In the genomic region with DNA sequence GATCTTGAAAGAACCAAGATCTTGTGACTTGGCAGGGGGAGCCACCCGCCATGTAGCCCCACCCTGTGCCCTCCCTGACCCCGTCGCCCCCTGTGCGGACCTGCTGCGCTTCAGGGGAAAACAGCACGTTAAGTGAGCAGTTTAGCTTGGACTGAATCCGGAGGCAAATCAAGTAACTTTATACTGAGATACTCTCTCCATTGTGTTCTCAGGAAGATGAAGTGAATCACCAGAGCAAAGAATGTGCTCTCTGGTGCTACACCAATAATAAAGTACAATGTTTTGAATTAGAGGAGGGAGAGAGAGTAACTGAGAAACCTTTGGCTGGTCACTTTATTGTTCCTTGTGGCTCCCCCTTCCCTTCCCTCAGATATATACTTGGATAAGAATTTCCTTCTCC, we compare ENCODE assay signal across 1 cellular context.
TF ChIP-seq lines count a peak whose summit lies in the region.

No MANE protein-coding gene starts in this region.

TF ChIP-seq in HepG2, 621 proteins besides CTCF, POLR2A, EP300 and RAD21:
- no peak for TF ChIP-seq ZFP90 (CRISPR knock-in tag; IDR thresholded peaks at IDR 0.05; ENCODE audit: borderline replicate concordance)
- TF ChIP-seq IKZF4 (CRISPR knock-in tag; IDR thresholded peaks at IDR 0.05; ENCODE audit: borderline replicate concordance, low read depth, not compliant biosample characterization), result no peak
- TF ChIP-seq, protein P1, sequence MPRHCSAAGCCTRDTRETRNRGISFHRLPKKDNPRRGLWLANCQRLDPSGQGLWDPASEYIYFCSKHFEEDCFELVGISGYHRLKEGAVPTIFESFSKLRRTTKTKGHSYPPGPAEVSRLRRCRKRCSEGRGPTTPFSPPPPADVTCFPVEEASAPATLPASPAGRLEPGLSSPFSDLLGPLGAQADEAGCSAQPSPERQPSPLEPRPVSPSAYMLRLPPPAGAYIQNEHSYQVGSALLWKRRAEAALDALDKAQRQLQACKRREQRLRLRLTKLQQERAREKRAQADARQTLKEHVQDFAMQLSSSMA (CRISPR knock-in tag; IDR thresholded peaks at IDR 0.05), result no peak
- no peak for TF ChIP-seq GFI1 (CRISPR knock-in tag; IDR thresholded peaks at IDR 0.05; ENCODE audit: borderline replicate concordance)
TF ChIP-seq in HepG2: peak in this region for 0.
